1 cellular context compared by ENCODE assay signal in genomic region chr10:38054361-38054797, GRCh38.
A peak's percentile ranks its signal among the peaks of the same experiment; 100 is the strongest.
TF ChIP-seq lines count a peak whose summit lies in the region.

No MANE protein-coding gene starts in this region.

TF ChIP-seq in K562, 482 proteins besides CTCF, POLR2A, EP300 and RAD21 (continued from another document):
- TF ChIP-seq CREB3L1 (IDR thresholded peaks at IDR 0.05; ENCODE audit: borderline replicate concordance, low read depth) (no peak), RFX1 (IDR thresholded peaks at IDR 0.05) (no peak)
- TF ChIP-seq, protein P1, sequence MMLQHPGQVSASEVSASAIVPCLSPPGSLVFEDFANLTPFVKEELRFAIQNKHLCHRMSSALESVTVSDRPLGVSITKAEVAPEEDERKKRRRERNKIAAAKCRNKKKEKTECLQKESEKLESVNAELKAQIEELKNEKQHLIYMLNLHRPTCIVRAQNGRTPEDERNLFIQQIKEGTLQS (IDR thresholded peaks at IDR 0.05): 0 out of 2 replicates have a peak, but pooled peaks have one; percentile 8
- TF ChIP-seq, protein P1 (CRISPR knock-in tag; conservative IDR thresholded peaks at IDR 0.05): no peak
